In the genomic region with DNA sequence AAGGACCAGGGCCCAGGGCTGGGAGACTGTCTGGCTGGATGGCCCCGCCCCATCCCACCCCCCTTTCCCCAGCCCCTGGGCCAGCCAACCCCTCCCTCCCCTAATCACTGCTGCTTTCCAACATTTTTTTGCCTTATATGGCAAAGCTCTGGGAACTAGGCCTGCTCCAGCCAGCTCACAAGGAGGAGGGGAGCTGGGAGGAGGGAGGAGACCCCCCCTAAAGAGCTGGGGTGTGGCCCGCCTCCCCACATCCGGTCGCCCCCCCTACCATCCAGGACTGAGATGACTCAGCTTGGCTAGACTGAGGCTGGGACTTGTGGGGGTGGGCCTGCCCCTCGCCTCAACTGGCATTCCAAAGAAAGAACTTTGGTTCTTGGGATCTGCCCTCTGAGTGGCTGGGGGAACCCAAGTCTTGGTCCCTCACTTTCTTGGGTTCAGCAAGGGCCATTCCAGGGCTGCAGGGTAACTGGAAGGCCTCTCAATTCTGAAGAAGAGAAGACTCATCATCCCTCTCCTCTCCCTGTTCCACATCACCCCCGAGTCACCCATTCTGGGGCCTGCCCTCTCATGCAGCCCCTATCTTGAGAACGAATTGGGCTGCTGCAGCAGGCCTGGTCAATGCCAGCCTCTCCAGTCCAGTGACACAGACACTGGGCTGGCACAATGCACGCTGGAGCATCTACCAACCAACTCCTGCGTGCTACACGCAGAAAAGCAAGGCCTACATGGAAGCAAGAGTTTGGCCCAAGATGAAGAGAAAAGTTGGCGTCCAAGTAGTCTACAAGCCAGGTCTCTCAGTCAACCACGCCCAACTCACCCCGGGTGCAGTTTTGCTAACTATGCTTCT, we compare ENCODE assay signal across 1 cellular context.
TF ChIP-seq lines count a peak whose summit lies in the region.

No MANE protein-coding gene starts in this region.

TF ChIP-seq in K562, 482 proteins besides CTCF, POLR2A, EP300 and RAD21 (continued from another document and continues in another):
- TF ChIP-seq RBM22 (IDR thresholded peaks at IDR 0.05; ENCODE audit: low read depth, low read length, poor library complexity, severe bottlenecking) (no peak), POLR2B (IDR thresholded peaks at IDR 0.05; ENCODE audit: low read depth, partially characterized antibody) (peak; percentile 62), MIER1 (IDR thresholded peaks at IDR 0.05; ENCODE audit: low read depth) (no peak), HDGF (IDR thresholded peaks at IDR 0.05) (no peak), MTA3 (IDR thresholded peaks at IDR 0.05; ENCODE audit: borderline replicate concordance) (peak; percentile 16; the same call in 1 of the 2 replicates), FIP1L1 (IDR thresholded peaks at IDR 0.05; ENCODE audit: low read depth, low read length, poor library complexity, severe bottlenecking) (no peak), CSDE1 (IDR thresholded peaks at IDR 0.05) (no peak), MAFF (IDR thresholded peaks at IDR 0.05; ENCODE audit: low read length) (peak; percentile 7; the same call in 1 of the 2 replicates), TCF7L2 (IDR thresholded peaks at IDR 0.05; ENCODE audit: low read depth, low read length) (no peak), SUPT5H (IDR thresholded peaks at IDR 0.05) (peak; percentile 61; the same call in 1 of the 2 replicates), ZNF41 (CRISPR knock-in tag; conservative IDR thresholded peaks at IDR 0.05) (no peak), HDAC2 (IDR thresholded peaks at IDR 0.05) (no peak), CHD1 (IDR thresholded peaks at IDR 0.05; ENCODE audit: low read length) (peak; percentile 48), YBX1 (IDR thresholded peaks at IDR 0.05) (no peak), ZNF146 (CRISPR knock-in tag; IDR thresholded peaks at IDR 0.05; ENCODE audit: unreplicated experiment) (no peak), BMI1 (IDR thresholded peaks at IDR 0.05; ENCODE audit: low read length) (no peak), HMG20B (CRISPR knock-in tag; IDR thresholded peaks at IDR 0.05) (no peak), ZNF143 (CRISPR knock-in tag; IDR thresholded peaks at IDR 0.05) (no peak), U2AF1 (optimal IDR thresholded peaks at IDR 0.05; ENCODE audit: low read depth, low read length) (no peak), MCM7 (IDR thresholded peaks at IDR 0.05) (no peak), BCL6 (CRISPR knock-in tag; IDR thresholded peaks at IDR 0.05) (no peak), GTF2A2 (tag; IDR thresholded peaks at IDR 0.05) (no peak), ZNF764 (CRISPR knock-in tag; IDR thresholded peaks at IDR 0.05; ENCODE audit: low read depth) (no peak), LCOR (CRISPR knock-in tag; IDR thresholded peaks at IDR 0.05) (no peak), HNRNPLL (IDR thresholded peaks at IDR 0.05; ENCODE audit: low read depth, low read length, poor library complexity, severe bottlenecking) (no peak), RBM34 (IDR thresholded peaks at IDR 0.05; ENCODE audit: borderline replicate concordance, insufficient read depth, low read length) (no peak), NFIC (IDR thresholded peaks at IDR 0.05) (no peak), ZFP30 (CRISPR knock-in tag; IDR thresholded peaks at IDR 0.05; ENCODE audit: borderline replicate concordance) (no peak), FOXA3 (CRISPR knock-in tag; conservative IDR thresholded peaks at IDR 0.05 in 1 of 2, IDR thresholded peaks at IDR 0.05 in 1 of 2) (no peak), ATF1 (CRISPR knock-in tag; IDR thresholded peaks at IDR 0.05) (no peak), ATF1 (tag; IDR thresholded peaks at IDR 0.05) (no peak), CEBPG (CRISPR knock-in tag; IDR thresholded peaks at IDR 0.05) (no peak), CEBPG (tag; conservative IDR thresholded peaks at IDR 0.05 in 1 of 2, IDR thresholded peaks at IDR 0.05 in 1 of 2) (no peak), ZKSCAN8 (CRISPR knock-in tag; IDR thresholded peaks at IDR 0.05) (no peak), WHSC1 (IDR thresholded peaks at IDR 0.05; ENCODE audit: low read length) (no peak), YY1 (IDR thresholded peaks at IDR 0.05; ENCODE audit: borderline replicate concordance in 1 of 3, control insufficient read depth in 1 of 3, extremely low read depth in 1 of 3, insufficient read depth in 3 of 3, insufficient read length in 1 of 3, insufficient replicate concordance in 2 of 3, low read depth in 1 of 3, low read length in 2 of 3) (no peak)
- TF ChIP-seq, protein P1, sequence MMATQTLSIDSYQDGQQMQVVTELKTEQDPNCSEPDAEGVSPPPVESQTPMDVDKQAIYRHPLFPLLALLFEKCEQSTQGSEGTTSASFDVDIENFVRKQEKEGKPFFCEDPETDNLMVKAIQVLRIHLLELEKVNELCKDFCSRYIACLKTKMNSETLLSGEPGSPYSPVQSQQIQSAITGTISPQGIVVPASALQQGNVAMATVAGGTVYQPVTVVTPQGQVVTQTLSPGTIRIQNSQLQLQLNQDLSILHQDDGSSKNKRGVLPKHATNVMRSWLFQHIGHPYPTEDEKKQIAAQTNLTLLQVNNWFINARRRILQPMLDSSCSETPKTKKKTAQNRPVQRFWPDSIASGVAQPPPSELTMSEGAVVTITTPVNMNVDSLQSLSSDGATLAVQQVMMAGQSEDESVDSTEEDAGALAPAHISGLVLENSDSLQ (IDR thresholded peaks at IDR 0.05), result no peak
- TF ChIP-seq, protein P2, sequence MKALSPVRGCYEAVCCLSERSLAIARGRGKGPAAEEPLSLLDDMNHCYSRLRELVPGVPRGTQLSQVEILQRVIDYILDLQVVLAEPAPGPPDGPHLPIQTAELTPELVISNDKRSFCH (CRISPR knock-in tag; IDR thresholded peaks at IDR 0.05), result no peak
- TF ChIP-seq, protein P2 (tag; IDR thresholded peaks at IDR 0.05), result peak; percentile 58; the same call in 1 of the 2 replicates
- TF ChIP-seq, protein P3, sequence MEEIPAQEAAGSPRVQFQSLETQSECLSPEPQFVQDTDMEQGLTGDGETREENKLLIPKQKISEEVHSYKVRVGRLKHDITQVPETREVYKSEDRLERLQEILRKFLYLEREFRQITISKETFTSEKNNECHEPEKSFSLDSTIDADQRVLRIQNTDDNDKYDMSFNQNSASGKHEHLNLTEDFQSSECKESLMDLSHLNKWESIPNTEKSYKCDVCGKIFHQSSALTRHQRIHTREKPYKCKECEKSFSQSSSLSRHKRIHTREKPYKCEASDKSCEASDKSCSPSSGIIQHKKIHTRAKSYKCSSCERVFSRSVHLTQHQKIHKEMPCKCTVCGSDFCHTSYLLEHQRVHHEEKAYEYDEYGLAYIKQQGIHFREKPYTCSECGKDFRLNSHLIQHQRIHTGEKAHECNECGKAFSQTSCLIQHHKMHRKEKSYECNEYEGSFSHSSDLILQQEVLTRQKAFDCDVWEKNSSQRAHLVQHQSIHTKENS (CRISPR knock-in tag; IDR thresholded peaks at IDR 0.05), result no peak
- TF ChIP-seq, protein P4, sequence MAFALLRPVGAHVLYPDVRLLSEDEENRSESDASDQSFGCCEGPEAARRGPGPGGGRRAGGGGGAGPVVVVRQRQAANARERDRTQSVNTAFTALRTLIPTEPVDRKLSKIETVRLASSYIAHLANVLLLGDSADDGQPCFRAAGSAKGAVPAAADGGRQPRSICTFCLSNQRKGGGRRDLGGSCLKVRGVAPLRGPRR (CRISPR knock-in tag; IDR thresholded peaks at IDR 0.05), result no peak
- TF ChIP-seq, protein P5, sequence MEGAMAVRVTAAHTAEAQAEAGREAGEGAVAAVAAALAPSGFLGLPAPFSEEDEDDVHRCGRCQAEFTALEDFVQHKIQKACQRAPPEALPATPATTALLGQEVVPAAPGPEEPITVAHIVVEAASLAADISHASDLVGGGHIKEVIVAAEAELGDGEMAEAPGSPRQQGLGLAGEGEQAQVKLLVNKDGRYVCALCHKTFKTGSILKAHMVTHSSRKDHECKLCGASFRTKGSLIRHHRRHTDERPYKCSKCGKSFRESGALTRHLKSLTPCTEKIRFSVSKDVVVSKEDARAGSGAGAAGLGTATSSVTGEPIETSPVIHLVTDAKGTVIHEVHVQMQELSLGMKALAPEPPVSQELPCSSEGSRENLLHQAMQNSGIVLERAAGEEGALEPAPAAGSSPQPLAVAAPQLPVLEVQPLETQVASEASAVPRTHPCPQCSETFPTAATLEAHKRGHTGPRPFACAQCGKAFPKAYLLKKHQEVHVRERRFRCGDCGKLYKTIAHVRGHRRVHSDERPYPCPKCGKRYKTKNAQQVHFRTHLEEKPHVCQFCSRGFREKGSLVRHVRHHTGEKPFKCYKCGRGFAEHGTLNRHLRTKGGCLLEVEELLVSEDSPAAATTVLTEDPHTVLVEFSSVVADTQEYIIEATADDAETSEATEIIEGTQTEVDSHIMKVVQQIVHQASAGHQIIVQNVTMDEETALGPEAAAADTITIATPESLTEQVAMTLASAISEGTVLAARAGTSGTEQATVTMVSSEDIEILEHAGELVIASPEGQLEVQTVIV (CRISPR knock-in tag; IDR thresholded peaks at IDR 0.05; ENCODE audit: borderline replicate concordance), result no peak
- TF ChIP-seq, protein P6, sequence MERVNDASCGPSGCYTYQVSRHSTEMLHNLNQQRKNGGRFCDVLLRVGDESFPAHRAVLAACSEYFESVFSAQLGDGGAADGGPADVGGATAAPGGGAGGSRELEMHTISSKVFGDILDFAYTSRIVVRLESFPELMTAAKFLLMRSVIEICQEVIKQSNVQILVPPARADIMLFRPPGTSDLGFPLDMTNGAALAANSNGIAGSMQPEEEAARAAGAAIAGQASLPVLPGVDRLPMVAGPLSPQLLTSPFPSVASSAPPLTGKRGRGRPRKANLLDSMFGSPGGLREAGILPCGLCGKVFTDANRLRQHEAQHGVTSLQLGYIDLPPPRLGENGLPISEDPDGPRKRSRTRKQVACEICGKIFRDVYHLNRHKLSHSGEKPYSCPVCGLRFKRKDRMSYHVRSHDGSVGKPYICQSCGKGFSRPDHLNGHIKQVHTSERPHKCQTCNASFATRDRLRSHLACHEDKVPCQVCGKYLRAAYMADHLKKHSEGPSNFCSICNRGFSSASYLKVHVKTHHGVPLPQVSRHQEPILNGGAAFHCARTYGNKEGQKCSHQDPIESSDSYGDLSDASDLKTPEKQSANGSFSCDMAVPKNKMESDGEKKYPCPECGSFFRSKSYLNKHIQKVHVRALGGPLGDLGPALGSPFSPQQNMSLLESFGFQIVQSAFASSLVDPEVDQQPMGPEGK (CRISPR knock-in tag; IDR thresholded peaks at IDR 0.05; ENCODE audit: borderline replicate concordance), result no peak
- TF ChIP-seq, protein P7, sequence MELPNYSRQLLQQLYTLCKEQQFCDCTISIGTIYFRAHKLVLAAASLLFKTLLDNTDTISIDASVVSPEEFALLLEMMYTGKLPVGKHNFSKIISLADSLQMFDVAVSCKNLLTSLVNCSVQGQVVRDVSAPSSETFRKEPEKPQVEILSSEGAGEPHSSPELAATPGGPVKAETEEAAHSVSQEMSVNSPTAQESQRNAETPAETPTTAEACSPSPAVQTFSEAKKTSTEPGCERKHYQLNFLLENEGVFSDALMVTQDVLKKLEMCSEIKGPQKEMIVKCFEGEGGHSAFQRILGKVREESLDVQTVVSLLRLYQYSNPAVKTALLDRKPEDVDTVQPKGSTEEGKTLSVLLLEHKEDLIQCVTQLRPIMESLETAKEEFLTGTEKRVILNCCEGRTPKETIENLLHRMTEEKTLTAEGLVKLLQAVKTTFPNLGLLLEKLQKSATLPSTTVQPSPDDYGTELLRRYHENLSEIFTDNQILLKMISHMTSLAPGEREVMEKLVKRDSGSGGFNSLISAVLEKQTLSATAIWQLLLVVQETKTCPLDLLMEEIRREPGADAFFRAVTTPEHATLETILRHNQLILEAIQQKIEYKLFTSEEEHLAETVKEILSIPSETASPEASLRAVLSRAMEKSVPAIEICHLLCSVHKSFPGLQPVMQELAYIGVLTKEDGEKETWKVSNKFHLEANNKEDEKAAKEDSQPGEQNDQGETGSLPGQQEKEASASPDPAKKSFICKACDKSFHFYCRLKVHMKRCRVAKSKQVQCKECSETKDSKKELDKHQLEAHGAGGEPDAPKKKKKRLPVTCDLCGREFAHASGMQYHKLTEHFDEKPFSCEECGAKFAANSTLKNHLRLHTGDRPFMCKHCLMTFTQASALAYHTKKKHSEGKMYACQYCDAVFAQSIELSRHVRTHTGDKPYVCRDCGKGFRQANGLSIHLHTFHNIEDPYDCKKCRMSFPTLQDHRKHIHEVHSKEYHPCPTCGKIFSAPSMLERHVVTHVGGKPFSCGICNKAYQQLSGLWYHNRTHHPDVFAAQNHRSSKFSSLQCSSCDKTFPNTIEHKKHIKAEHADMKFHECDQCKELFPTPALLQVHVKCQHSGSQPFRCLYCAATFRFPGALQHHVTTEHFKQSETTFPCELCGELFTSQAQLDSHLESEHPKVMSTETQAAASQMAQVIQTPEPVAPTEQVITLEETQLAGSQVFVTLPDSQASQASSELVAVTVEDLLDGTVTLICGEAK (IDR thresholded peaks at IDR 0.05), result no peak
- TF ChIP-seq, protein P7 (CRISPR knock-in tag; IDR thresholded peaks at IDR 0.05), result no peak
- TF ChIP-seq, protein P8, sequence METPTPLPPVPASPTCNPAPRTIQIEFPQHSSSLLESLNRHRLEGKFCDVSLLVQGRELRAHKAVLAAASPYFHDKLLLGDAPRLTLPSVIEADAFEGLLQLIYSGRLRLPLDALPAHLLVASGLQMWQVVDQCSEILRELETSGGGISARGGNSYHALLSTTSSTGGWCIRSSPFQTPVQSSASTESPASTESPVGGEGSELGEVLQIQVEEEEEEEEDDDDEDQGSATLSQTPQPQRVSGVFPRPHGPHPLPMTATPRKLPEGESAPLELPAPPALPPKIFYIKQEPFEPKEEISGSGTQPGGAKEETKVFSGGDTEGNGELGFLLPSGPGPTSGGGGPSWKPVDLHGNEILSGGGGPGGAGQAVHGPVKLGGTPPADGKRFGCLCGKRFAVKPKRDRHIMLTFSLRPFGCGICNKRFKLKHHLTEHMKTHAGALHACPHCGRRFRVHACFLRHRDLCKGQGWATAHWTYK (CRISPR knock-in tag; IDR thresholded peaks at IDR 0.05), result no peak
